8 cellular contexts compared by ENCODE assay signal in genomic region chr11:123580557-123581275, GRCh38.
DNase-seq lines count a peak whose midpoint lies in the region; ATAC-seq and TF ChIP-seq lines count a peak whose summit lies in the region.

No MANE protein-coding gene starts in this region.

- peaks cover 7% of the 10 kb centered on the region for H3F3A ChIP-seq in neural progenitor cell (ENCODE audit: low read depth)

- no peak overlapping the region for H3K4me2 ChIP-seq in neural progenitor cell

- no peaks in the 10 kb centered on the region for H3K9me3 Mint-ChIP-seq in neural progenitor cell

- H3K4me1 ChIP-seq in BE2C (no peaks in the 10 kb centered on the region; the same call in 1 of the 2 replicates), esophagus squamous epithelium (peaks cover 0 to 14% (median 5%) of the 10 kb centered on the region in 3 donors), neural progenitor cell (peaks cover 26% of the 10 kb centered on the region), thyroid gland (peaks cover 0 to 4% of the 10 kb centered on the region in 2 donors)

- no peaks in the 10 kb centered on the region for H3K36me3 Mint-ChIP-seq in neural progenitor cell

- H3K27ac ChIP-seq in esophagus squamous epithelium (no peak overlapping the region), neural progenitor cell (no peak overlapping the region), thyroid gland (no peak overlapping the region)

- no peak overlapping the region for H2AFZ ChIP-seq in neural progenitor cell (replicated peaks)

- H4K20me1 ChIP-seq in neural progenitor cell (ENCODE audit: low read depth): peaks cover 36% of the 10 kb centered on the region

- H3K4me3 Mint-ChIP-seq in neural progenitor cell: no peak overlapping the region

- peak; percentile 91 for TF ChIP-seq CTCF in BE2C (IDR thresholded peaks at IDR 0.05; ENCODE audit: low read depth, low read length)
- peak; percentile 70 to 95 (median 90) for TF ChIP-seq CTCF in esophagus squamous epithelium (IDR thresholded peaks at IDR 0.05)
- peak; percentile 90 for TF ChIP-seq CTCF in neural progenitor cell (IDR thresholded peaks at IDR 0.05)
- TF ChIP-seq CTCF in thyroid gland (IDR thresholded peaks at IDR 0.05): peak; percentile 79 to 97 (median 90)

- peaks cover 3% of the 10 kb centered on the region for H3K27me3 Mint-ChIP-seq in neural progenitor cell (ENCODE audit: insufficient read depth, low read depth)

- H3K4me1 Mint-ChIP-seq in neural progenitor cell: peaks cover 18% of the 10 kb centered on the region

- H3K27me3 ChIP-seq in BE2C (no peaks in the 10 kb centered on the region), esophagus squamous epithelium (peaks cover 0 to 45% (median 0%) of the 10 kb centered on the region in 4 donors), neural progenitor cell (no peaks in the 10 kb centered on the region), thyroid gland (no peaks in the 10 kb centered on the region)

- intact Hi-C loops in esophagus squamous epithelium (cut with DNase I): loop anchor here (5.0 kb wide), 2 partner anchors 57 to 127 kb away; no protein-coding TSS in a partner anchor
- intact Hi-C loops in thyroid gland (cut with DNase I): no loop called here

- TF ChIP-seq POLR2A in esophagus squamous epithelium (IDR thresholded peaks at IDR 0.05) (no peak), thyroid gland (IDR thresholded peaks at IDR 0.05) (no peak)

- no peak overlapping the region for H3K9ac ChIP-seq in neural progenitor cell

- H3K4me3 ChIP-seq in BE2C (ENCODE audit: low read depth, low read length) (no peak overlapping the region), esophagus squamous epithelium (no peak overlapping the region), neural progenitor cell (no peak overlapping the region), thyroid gland (replicated peaks in 1 of 3) (no peak overlapping the region)

- H3K79me2 ChIP-seq in neural progenitor cell (ENCODE audit: low read depth): no peaks in the 10 kb centered on the region

- H3K9me3 ChIP-seq in BE2C (no peaks in the 10 kb centered on the region), esophagus squamous epithelium (no peaks in the 10 kb centered on the region), neural progenitor cell (ENCODE audit: low read depth) (no peaks in the 10 kb centered on the region), thyroid gland (no peaks in the 10 kb centered on the region)

- peak; percentile 83 for DNase-seq in BE2C
- DNase-seq in NCI-H774 (lab: John Stamatoyannopoulos, UW): peak; percentile 83
- DNase-seq in activated T-cell treated with anti-CD3 and anti-CD28 coated beads for 1 hour (ENCODE audit: low read depth): peak; percentile 42
- DNase-seq in esophagus squamous epithelium (lab: John Stamatoyannopoulos, UW): no peak
- DNase-seq in neural progenitor cell (ENCODE audit: low spot score): peak; percentile 87
- peak; percentile 66 to 71 for DNase-seq in thyroid gland

- WGBS in esophagus squamous epithelium, 2 donors: 9 to 11% methylated on average over 18 to 21 of the region's 25 CpGs
- WGBS in thyroid gland, 2 donors: 9 to 12% methylated on average over 24 to 25 of the region's 25 CpGs

- peak; percentile 88 for ATAC-seq in GM19043 (IDR thresholded peaks at IDR 0.05; ENCODE audit: low read depth, unreplicated experiment)
- ATAC-seq in HG03175 (IDR thresholded peaks at IDR 0.05; ENCODE audit: unreplicated experiment): peak; percentile 88

- H3K27ac Mint-ChIP-seq in neural progenitor cell: no peak overlapping the region

- H3K36me3 ChIP-seq in BE2C (0 out of 2 replicates have a peak, but pooled peaks cover 2% of the 10 kb centered on the region), esophagus squamous epithelium (no peaks in the 10 kb centered on the region), neural progenitor cell (no peaks in the 10 kb centered on the region), thyroid gland (no peaks in the 10 kb centered on the region)
